Comparison of ENCODE assay signal across 34 cellular contexts in genomic region chr5:11082546-11082945, GRCh38.
DNase-seq lines count a peak whose midpoint lies in the region; ATAC-seq, FAIRE-seq and TF ChIP-seq lines count a peak whose summit lies in the region.
"Had no signal": no experiment of that assay in that cellular context is flagged by ENCODE, and none has a peak within 500 bp of the region (broad histone marks: within the 10 kb centered on the region; RNA-seq: fewer than 3 reads in every experiment).

No MANE protein-coding gene starts in this region.

- no peak overlapping the region for H3K4me2 ChIP-seq in GM23338
- no peak overlapping the region for H3K4me2 ChIP-seq in H1 (ENCODE audit: insufficient read depth in 1 of 2, low read depth in 2 of 2, low read length in 2 of 2)
- H3K4me2 ChIP-seq in neuronal stem cell (ENCODE audit: insufficient read depth, low read length, poor library complexity, severe bottlenecking) = no peak overlapping the region
- H3K4me2 ChIP-seq: A549; BLaER1; BLaER1 treated with 17β-estradiol and CSF1 and Interleukin-3, amounts not matched to agents 10 nM and 100 nM had no signal

- H3K4ac ChIP-seq in H1 (replicated peaks; ENCODE audit: insufficient read length, low read depth, low read length) = peak overlapping the region; percentile 71
- no peak overlapping the region for H3K4ac ChIP-seq in neuronal stem cell (ENCODE audit: low read length)

- H3K79me2 ChIP-seq in GM23338 (replicated peaks; ENCODE audit: insufficient read depth) (no peaks in the 10 kb centered on the region), H1 (ENCODE audit: control insufficient read depth in 1 of 2, insufficient read depth in 2 of 2, low read length in 2 of 2) (no peaks in the 10 kb centered on the region)

- H3K4me1 ChIP-seq in GM23338 (ENCODE audit: insufficient read depth) (peaks cover 4% of the 10 kb centered on the region; the same call in 1 of the 2 replicates), H1 (replicated peaks in 1 of 4; ENCODE audit: control insufficient read depth in 3 of 4, insufficient read depth in 4 of 4, low read length in 3 of 4) (peaks cover 0 to 2% (median 0%) of the 10 kb centered on the region in 4 experiments; a peak in 1 of 7 replicates), neuronal stem cell (ENCODE audit: control insufficient read depth in 2 of 2, insufficient read depth in 1 of 2, low read depth in 1 of 2, low read length in 2 of 2) (no peaks in the 10 kb centered on the region)
- H3K4me1 ChIP-seq in CD8-positive, alpha-beta memory T cell (ENCODE audit: insufficient read depth, low read length) = no peaks in the 10 kb centered on the region
- H3K4me1 ChIP-seq: A549, BE2C, Caco-2 had no signal

- H3K18ac ChIP-seq in H1 (ENCODE audit: extremely low read depth, low read length) (no peak overlapping the region), neuronal stem cell (ENCODE audit: low read length) (no peak overlapping the region)

- 93% methylated on average over 18 of the region's 18 CpGs; no CpG with 5 or more reads in 1 of the 2 experiments for WGBS in H1 (ENCODE audit: extremely low coverage in 1 of 2, insufficient coverage in 1 of 2, insufficient read length in 1 of 2, insufficient replicate concordance in 2 of 2, low coverage in 1 of 2, low lambda C conversion rate in 2 of 2, missing lambda C conversion rate in 1 of 2), 2 experiments
- no CpG with 5 or more reads among the region's 18 CpGs for WGBS in neuronal stem cell (ENCODE audit: extremely low coverage in 2 of 2, insufficient read length in 2 of 2, insufficient replicate concordance in 1 of 2), 2 donors

- H2BK5ac ChIP-seq in H1 (ENCODE audit: low read depth, low read length) (no peak overlapping the region), neuronal stem cell (ENCODE audit: low read length) (no peak overlapping the region)

- H4K5ac ChIP-seq in H1 (ENCODE audit: insufficient read length, low read depth, low read length) = no peak overlapping the region

- no peak overlapping the region for H2BK15ac ChIP-seq in H1 (ENCODE audit: low read length)
- H2BK15ac ChIP-seq in neuronal stem cell (ENCODE audit: low read length) = no peak overlapping the region

- no peak for TF ChIP-seq EP300 in H1 (IDR thresholded peaks at IDR 0.05; ENCODE audit: borderline replicate concordance in 1 of 2, low read depth in 2 of 2, low read length in 2 of 2)

- no peaks in the 10 kb centered on the region for H3K36me3 ChIP-seq in GM23338 (ENCODE audit: insufficient read depth)
- no peaks in the 10 kb centered on the region for H3K36me3 ChIP-seq in H1 (ENCODE audit: control insufficient read depth in 2 of 4, insufficient read depth in 4 of 4, low read length in 3 of 4)
- peaks cover 0 to 36% of the 10 kb centered on the region in 2 donors for H3K36me3 ChIP-seq in neuronal stem cell (replicated peaks in 1 of 2; ENCODE audit: control insufficient read depth in 2 of 2, insufficient read depth in 2 of 2, low read length in 2 of 2)
- no peaks in the 10 kb centered on the region for H3K36me3 ChIP-seq in CD8-positive, alpha-beta memory T cell (ENCODE audit: insufficient read depth, low read length)
- H3K36me3 ChIP-seq: BE2C; BLaER1; BLaER1 treated with 17β-estradiol and CSF1 and Interleukin-3, amounts not matched to agents 10 nM and 100 nM had no signal

- H3K27me3 Mint-ChIP-seq in GM23338 (ENCODE audit: insufficient read depth, low read depth, poor library complexity) = no peaks in the 10 kb centered on the region
- peaks cover 6 to 7% of the 10 kb centered on the region in 2 donors for H3K27me3 Mint-ChIP-seq in CD8-positive, alpha-beta memory T cell
- peaks cover 4% of the 10 kb centered on the region for H3K27me3 Mint-ChIP-seq in activated T-cell treated with anti-CD3 and anti-CD28 coated beads, Interleukin-2, amount 50 U/mL, for 24 hours
- H3K27me3 Mint-ChIP-seq: CD4-positive, CD25-positive, alpha-beta regulatory T cell had no signal

- H4K8ac ChIP-seq in H1 (ENCODE audit: extremely low read depth, insufficient read depth, low read length) (no peak overlapping the region), neuronal stem cell (ENCODE audit: low read depth, low read length) (no peak overlapping the region)

- H3K9me3 ChIP-seq in H1 (ENCODE audit: insufficient read depth in 2 of 2, low read depth in 1 of 2, low read length in 1 of 2) = no peaks in the 10 kb centered on the region
- H3K9me3 ChIP-seq in neuronal stem cell (replicated peaks in 1 of 2; ENCODE audit: control insufficient read depth in 2 of 2, insufficient read depth in 1 of 2, low read depth in 1 of 2, low read length in 2 of 2) = peaks cover 3% of the 10 kb centered on the region in 2 donors
- no peaks in the 10 kb centered on the region for H3K9me3 ChIP-seq in CD8-positive, alpha-beta memory T cell (ENCODE audit: low read length)
- H3K9me3 ChIP-seq: A549, BE2C, Caco-2 had no signal

- H3K27me3 ChIP-seq in GM23338 (ENCODE audit: insufficient read depth) (no peaks in the 10 kb centered on the region), H1 (replicated peaks in 1 of 4; ENCODE audit: control insufficient read depth in 3 of 4, extremely low read depth in 1 of 4, insufficient read depth in 3 of 4, low read length in 3 of 4) (no peaks in the 10 kb centered on the region), neuronal stem cell (ENCODE audit: control insufficient read depth in 3 of 3, insufficient read depth in 3 of 3, low read depth in 1 of 3, low read length in 3 of 3) (no peaks in the 10 kb centered on the region)
- no peaks in the 10 kb centered on the region for H3K27me3 ChIP-seq in CD8-positive, alpha-beta memory T cell (ENCODE audit: insufficient read depth, low read length, poor library complexity, severe bottlenecking)
- H3K27me3 ChIP-seq: BE2C; BLaER1; BLaER1 treated with 17β-estradiol and CSF1 and Interleukin-3, amounts not matched to agents 10 nM and 100 nM had no signal

- H3K4me3 Mint-ChIP-seq in GM23338 = no peak overlapping the region
- H3K4me3 Mint-ChIP-seq in CD8-positive, alpha-beta memory T cell = no peak overlapping the region
- H3K4me3 Mint-ChIP-seq in activated T-cell treated with anti-CD3 and anti-CD28 coated beads, Interleukin-2, amount 50 U/mL, for 24 hours = no peak overlapping the region
- H3K4me3 Mint-ChIP-seq: B cell; CD14-positive monocyte; CD4-positive, alpha-beta memory T cell; CD4-positive, alpha-beta T cell; CD4-positive, CD25-positive, alpha-beta regulatory T cell; CD8-positive, alpha-beta T cell had no signal

- no peak overlapping the region for H3K23ac ChIP-seq in H1 (ENCODE audit: insufficient read length)
- no peak overlapping the region for H3K23ac ChIP-seq in neuronal stem cell (ENCODE audit: low read depth, low read length, poor library complexity)

- TF ChIP-seq CTCF in GM23338 (conservative IDR thresholded peaks at IDR 0.05; ENCODE audit: low read depth in 2 of 2) (no peak), H1 (IDR thresholded peaks at IDR 0.05; ENCODE audit: control extremely low read depth in 1 of 3, insufficient read depth in 1 of 3, low read depth in 1 of 3, low read length in 3 of 3) (no peak)

- H4K20me1 ChIP-seq in GM23338 (replicated peaks; ENCODE audit: insufficient read depth) = no peaks in the 10 kb centered on the region
- no peaks in the 10 kb centered on the region for H4K20me1 ChIP-seq in H1 (replicated peaks in 1 of 2; ENCODE audit: control insufficient read depth in 1 of 2, insufficient read depth in 2 of 2, low read length in 2 of 2)
- H4K20me1 ChIP-seq: BLaER1; BLaER1 treated with 17β-estradiol and CSF1 and Interleukin-3, amounts not matched to agents 10 nM and 100 nM had no signal

- H2AFZ ChIP-seq in GM23338 (peak overlapping the region; percentile 82; the same call in 1 of the 2 replicates), H1 (ENCODE audit: low read length) (no peak overlapping the region), neuronal stem cell (ENCODE audit: low read length) (no peak overlapping the region)

- CTCF ChIA-PET in H1 (lab: Charles Lee; ENCODE audit: partially characterized antibody) = interaction anchor here (0.6 kb wide), 1 partner anchor 12 kb away, joined by 3 read pairs; no protein-coding TSS in a partner anchor
- CTCF ChIA-PET in CD8-positive, alpha-beta memory T cell (lab: Charles Lee) = no interaction called here

- 0 out of 2 replicates have a peak, but pooled peaks cover 1% of the 10 kb centered on the region for H3K23me2 ChIP-seq in H1 (ENCODE audit: low read depth, low read length)

- no peak for TF ChIP-seq RAD21 in H1 (IDR thresholded peaks at IDR 0.05 in 1 of 2, conservative IDR thresholded peaks at IDR 0.05 in 1 of 2; ENCODE audit: low read depth in 2 of 2, low read length in 2 of 2)

- no peaks in the 10 kb centered on the region; the same call in 2 of the 3 replicates for H3K4me1 Mint-ChIP-seq in GM23338
- peaks cover 0 to 7% (median 0%) of the 10 kb centered on the region in 3 donors for H3K4me1 Mint-ChIP-seq in CD8-positive, alpha-beta memory T cell
- no peaks in the 10 kb centered on the region for H3K4me1 Mint-ChIP-seq in activated T-cell treated with anti-CD3 and anti-CD28 coated beads, Interleukin-2, amount 50 U/mL, for 24 hours (ENCODE audit: low read depth)
- H3K4me1 Mint-ChIP-seq: B cell; CD4-positive, alpha-beta memory T cell; CD4-positive, CD25-positive, alpha-beta regulatory T cell had no signal

- 0 out of 3 replicates have a peak, but pooled peaks cover under 1% of the 10 kb centered on the region for H3K36me3 Mint-ChIP-seq in GM23338 (ENCODE audit: low read depth)
- H3K36me3 Mint-ChIP-seq in CD8-positive, alpha-beta memory T cell = peaks cover 0 to 3% (median 0%) of the 10 kb centered on the region in 3 donors
- no peaks in the 10 kb centered on the region for H3K36me3 Mint-ChIP-seq in activated T-cell treated with anti-CD3 and anti-CD28 coated beads, Interleukin-2, amount 50 U/mL, for 24 hours (ENCODE audit: low read depth)
- H3K36me3 Mint-ChIP-seq: CD14-positive monocyte; CD4-positive, alpha-beta memory T cell; CD8-positive, alpha-beta T cell had no signal

- no peaks in the 10 kb centered on the region for H3K9me2 ChIP-seq in GM23338 (ENCODE audit: insufficient read depth)

- H2AK5ac ChIP-seq in H1 (ENCODE audit: low read depth, low read length) (no peak overlapping the region), neuronal stem cell (ENCODE audit: low read depth, low read length) (no peak overlapping the region)

- H3K14ac ChIP-seq in H1 (ENCODE audit: insufficient read length) (no peak overlapping the region), neuronal stem cell (ENCODE audit: low read length) (no peak overlapping the region)

- H2BK12ac ChIP-seq in H1 (ENCODE audit: low read depth, low read length) (no peak overlapping the region), neuronal stem cell (ENCODE audit: low read length) (no peak overlapping the region)

- no peak for TF ChIP-seq POLR2A in H1 (IDR thresholded peaks at IDR 0.05; ENCODE audit: control extremely low read depth in 1 of 2, low read depth in 2 of 2, low read length in 2 of 2)

- no peak overlapping the region for H4K91ac ChIP-seq in H1 (replicated peaks; ENCODE audit: insufficient read length, low read length)
- no peak overlapping the region for H4K91ac ChIP-seq in neuronal stem cell (ENCODE audit: low read depth, low read length, poor library complexity)

- H3K27ac ChIP-seq in GM23338 (ENCODE audit: low read depth) (no peak overlapping the region), H1 (ENCODE audit: low read depth, low read length) (no peak overlapping the region), neuronal stem cell (replicated peaks; ENCODE audit: low read length) (no peak overlapping the region)
- H3K27ac ChIP-seq in CD8-positive, alpha-beta memory T cell (ENCODE audit: low read depth, low read length) = no peak overlapping the region
- H3K27ac ChIP-seq: 22Rv1; A549; BLaER1; BLaER1 treated with 17β-estradiol and CSF1 and Interleukin-3, amounts not matched to agents 10 nM and 100 nM; C4-2B had no signal

- no peak overlapping the region for H3K56ac ChIP-seq in H1 (replicated peaks; ENCODE audit: insufficient read length, low read depth, low read length)

- POLR2A ChIA-PET in H1 (lab: Charles Lee; ENCODE audit: partially characterized antibody) = no interaction called here
- POLR2A ChIA-PET in CD8-positive, alpha-beta memory T cell (lab: Charles Lee) = no interaction called here

- H3F3A ChIP-seq in GM23338 (replicated peaks; ENCODE audit: low read depth) = no peaks in the 10 kb centered on the region

- no peak for ATAC-seq in GM23338
- ATAC-seq: A549; CD8-positive, alpha-beta T cell had no signal

- FAIRE-seq in H1 (lab: Jason Lieb, UNC) = no peak
- FAIRE-seq: A204.1, A549, D721Med had no signal

- H3K79me1 ChIP-seq in H1 (ENCODE audit: low read depth, low read length) (no peaks in the 10 kb centered on the region), neuronal stem cell (ENCODE audit: low read depth, low read length) (no peaks in the 10 kb centered on the region)

- peaks cover 3% of the 10 kb centered on the region; the same call in 2 of the 3 replicates for H3K9me3 Mint-ChIP-seq in GM23338
- peaks cover under 1 to 8% (median 3%) of the 10 kb centered on the region in 5 donors for H3K9me3 Mint-ChIP-seq in CD8-positive, alpha-beta memory T cell
- no peaks in the 10 kb centered on the region for H3K9me3 Mint-ChIP-seq in activated T-cell treated with anti-CD3 and anti-CD28 coated beads, Interleukin-2, amount 50 U/mL, for 24 hours

- H3K27ac Mint-ChIP-seq in GM23338 = 0 out of 2 replicates have a peak overlapping the region, but pooled peaks have one; percentile 51
- no peak overlapping the region for H3K27ac Mint-ChIP-seq in CD8-positive, alpha-beta memory T cell
- no peak overlapping the region for H3K27ac Mint-ChIP-seq in activated T-cell treated with anti-CD3 and anti-CD28 coated beads, Interleukin-2, amount 50 U/mL, for 24 hours
- H3K27ac Mint-ChIP-seq: B cell; CD14-positive monocyte; CD4-positive, alpha-beta memory T cell; CD4-positive, alpha-beta T cell; CD4-positive, CD25-positive, alpha-beta regulatory T cell; CD8-positive, alpha-beta T cell had no signal

- H2BK120ac ChIP-seq in H1 (replicated peaks; ENCODE audit: low read depth, low read length) (no peak overlapping the region), neuronal stem cell (ENCODE audit: low read depth, low read length) (no peak overlapping the region)

- no peak overlapping the region for H2BK20ac ChIP-seq in H1 (ENCODE audit: low read length)

- no peak overlapping the region; a peak in 1 of 7 replicates for H3K9ac ChIP-seq in H1 (replicated peaks in 1 of 4; ENCODE audit: extremely low read depth in 1 of 4, low read depth in 3 of 4, low read length in 3 of 4)
- peak overlapping the region; percentile 18 for H3K9ac ChIP-seq in neuronal stem cell (ENCODE audit: low read depth, low read length, poor library complexity)
- H3K9ac ChIP-seq: BLaER1; BLaER1 treated with 17β-estradiol and CSF1 and Interleukin-3, amounts not matched to agents 10 nM and 100 nM had no signal

- DNase-seq in GM23338 (ENCODE audit: low spot score) (no peak), H1 (ENCODE audit: low read depth in 1 of 2, low spot score in 2 of 2) (no peak), neuronal stem cell (ENCODE audit: low spot score) (no peak), NAMALWA (ENCODE audit: low spot score) (no peak)
- DNase-seq in CD8-positive, alpha-beta memory T cell = no peak
- no peak for DNase-seq in activated T-cell treated with anti-CD3 and anti-CD28 coated beads, Interleukin-2, amount 50 U/mL, for 24 hours
- DNase-seq: 8988T; ACHN; AML-193; BE2C; C1 segment of cervical spinal cord; Caco-2; Calu3; CD4-positive, alpha-beta memory T cell; CD4-positive, alpha-beta T cell; CD4-positive, CD25-positive, alpha-beta regulatory T cell; CD8-positive, alpha-beta T cell; COR-L47; DMS 273 treated with DMSO at 0.1 percent for 48 hours; DMS153; DMS53; DMS79; DMS79 treated with DMSO at 0.1 percent for 48 hours; DND-41; EL had no signal

- no peak overlapping the region for H3K4me3 ChIP-seq in GM23338
- H3K4me3 ChIP-seq in H1 (ENCODE audit: extremely low read depth in 1 of 4, insufficient read depth in 2 of 4, low read depth in 3 of 4, low read length in 4 of 4) = no peak overlapping the region
- no peak overlapping the region for H3K4me3 ChIP-seq in neuronal stem cell (ENCODE audit: low read length in 2 of 2)
- no peak overlapping the region for H3K4me3 ChIP-seq in CD8-positive, alpha-beta memory T cell (ENCODE audit: low read length)
- H3K4me3 ChIP-seq: A549; BLaER1; BLaER1 treated with 17β-estradiol and CSF1 and Interleukin-3, amounts not matched to agents 10 nM and 100 nM had no signal
